In genomic region chr11:27173545-27173944, GRCh38 we compare ENCODE assay signal across 1 cellular context.
TF ChIP-seq lines count a peak whose summit lies in the region.

No MANE protein-coding gene starts in this region.

TF ChIP-seq in HepG2, 621 proteins besides CTCF, POLR2A, EP300 and RAD21 (continued from another document):
- no peak for TF ChIP-seq ZNF710 (CRISPR knock-in tag; IDR thresholded peaks at IDR 0.05; ENCODE audit: borderline replicate concordance)
- TF ChIP-seq MIXL1 (CRISPR knock-in tag; IDR thresholded peaks at IDR 0.05) = no peak
- no peak for TF ChIP-seq ZNF619 (CRISPR knock-in tag; IDR thresholded peaks at IDR 0.05)
- TF ChIP-seq ZMAT5 (CRISPR knock-in tag; IDR thresholded peaks at IDR 0.05; ENCODE audit: borderline replicate concordance, low read depth) = no peak
- TF ChIP-seq PHB2 (IDR thresholded peaks at IDR 0.05; ENCODE audit: partially characterized antibody) = no peak
TF ChIP-seq in HepG2: peak in this region for 0.
